In genomic region chr22:26551568-26551967, GRCh38 we compare ENCODE assay signal across 20 cellular contexts. TPM values are rescaled to one million over a fixed set of nuclear protein-coding genes. Genes with fewer than 3 reads are reported as not detected.
A peak's percentile ranks its signal among the peaks of the same experiment; 100 is the strongest.
DNase-seq lines count a peak whose midpoint lies in the region; ATAC-seq, FAIRE-seq and TF ChIP-seq lines count a peak whose summit lies in the region.
"Had no signal": no experiment of that assay in that cellular context is flagged by ENCODE, and none has a peak within 500 bp of the region (broad histone marks: within the 10 kb centered on the region; RNA-seq: fewer than 3 reads in every experiment).

No MANE protein-coding gene starts in this region.

- no peaks in the 10 kb centered on the region for H3K9me3 ChIP-seq in HepG2 (ENCODE audit: low read length)
- no peaks in the 10 kb centered on the region for H3K9me3 ChIP-seq in skeletal muscle satellite cell (replicated peaks; ENCODE audit: low read length)
- H3K9me3 ChIP-seq: ascending aorta, BE2C had no signal

- H3K27me3 ChIP-seq in GM23338 (ENCODE audit: insufficient read depth): no peaks in the 10 kb centered on the region
- no peaks in the 10 kb centered on the region for H3K27me3 ChIP-seq in HepG2 (ENCODE audit: control insufficient read depth in 1 of 2, insufficient read depth in 2 of 2, low read length in 2 of 2)
- H3K27me3 ChIP-seq in skeletal muscle satellite cell (ENCODE audit: control insufficient read depth, insufficient read depth, low read length): no peaks in the 10 kb centered on the region
- H3K27me3 ChIP-seq: ascending aorta, BE2C, foreskin keratinocyte had no signal

- H3K4me3 Mint-ChIP-seq in GM23338: no peak overlapping the region
- no peak overlapping the region for H3K4me3 Mint-ChIP-seq in WTC11

- peaks cover 66% of the 10 kb centered on the region for H3K4me1 Mint-ChIP-seq in GM23338
- H3K4me1 Mint-ChIP-seq in WTC11: peaks cover 76% of the 10 kb centered on the region

- H3K36me3 ChIP-seq in GM23338 (ENCODE audit: insufficient read depth) (no peaks in the 10 kb centered on the region), HepG2 (replicated peaks in 1 of 2; ENCODE audit: control insufficient read depth in 1 of 2, insufficient read depth in 2 of 2, low read length in 2 of 2) (no peaks in the 10 kb centered on the region), skeletal muscle satellite cell (ENCODE audit: insufficient read depth, low read length) (peaks cover 3% of the 10 kb centered on the region)
- H3K36me3 ChIP-seq: ascending aorta, BE2C had no signal

- H3F3A ChIP-seq in GM23338 (replicated peaks; ENCODE audit: low read depth): peaks cover 42% of the 10 kb centered on the region

- POLR2A ChIA-PET in WTC11 (lab: Charles Lee): interaction anchor here (0.7 kb wide), 1 partner anchor 25 kb away, joined by 6 read pairs; no protein-coding TSS in a partner anchor
- POLR2A ChIA-PET in HepG2 (lab: Yijun Ruan, JAX): no interaction called here

- TF ChIP-seq CTCF in GM23338 (conservative IDR thresholded peaks at IDR 0.05; ENCODE audit: low read depth in 2 of 2): no peak
- no peak for TF ChIP-seq CTCF in WTC11 (IDR thresholded peaks at IDR 0.05)
- TF ChIP-seq CTCF in HepG2 (CRISPR knock-in tag; IDR thresholded peaks at IDR 0.05): no peak

- no peak for TF ChIP-seq POLR2A in HepG2 (IDR thresholded peaks at IDR 0.05; ENCODE audit: insufficient read depth in 1 of 2, low read depth in 2 of 2, low read length in 2 of 2)

- in situ Hi-C loops in HepG2 (cut with HindIII; ENCODE audit: extremely low pct_ligation_motif_present, low pct_unique_long_range_greater_than_20kb): no loop called here

- H3K9ac ChIP-seq in HepG2 (ENCODE audit: insufficient read depth, low read depth, low read length) (no peak overlapping the region), skeletal muscle satellite cell (ENCODE audit: low read depth, low read length) (peak overlapping the region; percentile 66)

- H3K36me3 Mint-ChIP-seq in GM23338 (ENCODE audit: low read depth): peaks cover 7% of the 10 kb centered on the region; the same call in 2 of the 3 replicates
- peaks cover 3% of the 10 kb centered on the region; the same call in 1 of the 2 replicates for H3K36me3 Mint-ChIP-seq in WTC11

- no peak for TF ChIP-seq RAD21 in HepG2 (CRISPR knock-in tag; IDR thresholded peaks at IDR 0.05)

- peak overlapping the region; percentile 72; the same call in 1 of the 2 replicates for H3K27ac Mint-ChIP-seq in GM23338
- H3K27ac Mint-ChIP-seq in WTC11: peak overlapping the region; percentile 82; the same call in 1 of the 2 replicates

- no peak overlapping the region for H3K4me2 ChIP-seq in GM23338
- no peak overlapping the region for H3K4me2 ChIP-seq in HepG2 (ENCODE audit: low read depth, low read length)
- no peak overlapping the region for H3K4me2 ChIP-seq in skeletal muscle satellite cell (ENCODE audit: low read length)

- no peak for FAIRE-seq in HepG2 (lab: Jason Lieb, UNC)
- FAIRE-seq: colon, endothelial cell of umbilical vein had no signal

- intact Hi-C loops in HepG2 (cut with micrococcal nuclease; ENCODE audit: unreplicated experiment): no loop called here

- no TSS peak for BruUV-seq in HepG2 (replicated peaks; lab: Mats Ljungman, UMichigan)

- WGBS in HepG2 (ENCODE audit: low lambda C conversion rate): 94% methylated on average over 2 of the region's 2 CpGs

- H4K20me1 ChIP-seq in GM23338 (replicated peaks; ENCODE audit: insufficient read depth) (peaks cover 24% of the 10 kb centered on the region; the same call in 1 of the 2 replicates), HepG2 (ENCODE audit: insufficient read depth, low read length) (no peaks in the 10 kb centered on the region)

- H3K9me2 ChIP-seq in GM23338 (ENCODE audit: insufficient read depth): no peaks in the 10 kb centered on the region

- H3K4me1 ChIP-seq in GM23338 (ENCODE audit: insufficient read depth) (peaks cover 67% of the 10 kb centered on the region), HepG2 (ENCODE audit: insufficient read depth, low read length) (peaks cover 15% of the 10 kb centered on the region), skeletal muscle satellite cell (ENCODE audit: control insufficient read depth, insufficient read depth, low read length) (peaks cover 40% of the 10 kb centered on the region)
- H3K4me1 ChIP-seq: BE2C had no signal

- CTCF ChIA-PET in WTC11 (lab: Charles Lee): interaction anchor here (1.0 to 2.2 kb wide), 4 partner anchors 8 to 114 kb away, joined by 4 to 6 read pairs (median 6); no protein-coding TSS in a partner anchor
- CTCF ChIA-PET in HepG2 (lab: Yijun Ruan, JAX; ENCODE audit: low intra/inter-chr PET ratio, low total read pairs): no interaction called here

- H3K9me3 Mint-ChIP-seq in GM23338: no peaks in the 10 kb centered on the region
- no peaks in the 10 kb centered on the region for H3K9me3 Mint-ChIP-seq in WTC11

- TF ChIP-seq EP300 in HepG2 (IDR thresholded peaks at IDR 0.05; ENCODE audit: low read depth in 2 of 2, low read length in 2 of 2) (no peak), HepG2 (CRISPR knock-in tag; IDR thresholded peaks at IDR 0.05; ENCODE audit: borderline replicate concordance) (no peak)

- DNase-seq in GM23338 (ENCODE audit: low spot score) (no peak), WTC11 (ENCODE audit: low spot score) (no peak), HepG2 (ENCODE audit: low spot score) (no peak), NCI-H2171 (lab: John Stamatoyannopoulos, UW) (no peak)
- DNase-seq in activated CD8-positive, alpha-beta memory T cell treated with anti-CD3 and anti-CD28 coated beads for 24 hours: no peak
- DNase-seq: activated CD4-positive, alpha-beta T cell treated with anti-CD3 and anti-CD28 coated beads for 4 hours; activated CD8-positive, alpha-beta memory T cell treated with anti-CD3 and anti-CD28 coated beads, Interleukin-2, amount 50 U/mL, for 4 hours; BE2C; foreskin keratinocyte; left colon; NCI-H1694 treated with DMSO at 0.1 percent for 48 hours; NCI-H226; stimulated activated CD4-positive, alpha-beta T cell treated with anti-CD3 and anti-CD28 coated beads, Interleukin-4, amount 100 ng/mL, for 1 hour had no signal

- H2AFZ ChIP-seq in GM23338: no peak overlapping the region
- H2AFZ ChIP-seq in HepG2 (ENCODE audit: low read length): no peak overlapping the region

- ATAC-seq in GM23338 (no peak), WTC11 (no peak), HepG2 (no peak), HG02623 (IDR thresholded peaks at IDR 0.05; ENCODE audit: unreplicated experiment) (no peak), HG03354 (IDR thresholded peaks at IDR 0.05; ENCODE audit: poor library complexity, severe bottlenecking, unreplicated experiment) (no peak)
- ATAC-seq: foreskin keratinocyte, left colon, Panc1 had no signal

- peaks cover 92% of the 10 kb centered on the region for H3K79me2 ChIP-seq in GM23338 (replicated peaks; ENCODE audit: insufficient read depth)
- H3K79me2 ChIP-seq in HepG2 (ENCODE audit: insufficient read depth, low read length): no peaks in the 10 kb centered on the region

- peak overlapping the region; percentile 91; the same call in 1 of the 2 replicates for H3K27ac ChIP-seq in GM23338 (ENCODE audit: low read depth)
- no peak overlapping the region for H3K27ac ChIP-seq in HepG2 (ENCODE audit: extremely low read length, insufficient read depth, low read length)
- H3K27ac ChIP-seq: foreskin keratinocyte had no signal

- H3K4me3 ChIP-seq in GM23338 (no peak overlapping the region), HepG2 (replicated peaks in 1 of 3; ENCODE audit: insufficient read depth in 1 of 3, low read depth in 2 of 3, low read length in 3 of 3) (no peak overlapping the region), skeletal muscle satellite cell (ENCODE audit: low read length) (no peak overlapping the region)
- H3K4me3 ChIP-seq: ascending aorta had no signal

- H3K27me3 Mint-ChIP-seq in GM23338 (ENCODE audit: insufficient read depth, low read depth, poor library complexity) (peaks cover 10% of the 10 kb centered on the region), WTC11 (ENCODE audit: low read depth) (no peaks in the 10 kb centered on the region; the same call in 1 of the 2 replicates)

RNA-seq across cellular contexts. Expression of gene TPST2, which starts 38.4 kb away (rescaled TPM):
- 106 and 127 TPM in 2 replicates for total RNA-seq in GM23338 (2014; rRNA removed; shearing (Covaris generic))
- polyA plus RNA-seq in GM23338 (2016; fragmentation: Nextera tagmentation; extraction: Ambion mirVana) (37.9 and 43.1 TPM in 2 replicates), HepG2 (2011; rRNA removed) (23.8 and 29.5 TPM in 2 replicates)
- total RNA-seq in WTC11 (2021) (57.6 to 84.2 TPM (median 75.0 TPM) in 3 replicates), HepG2 (2016; rRNA removed; fragmentation: Illumina TruSeq; extraction: Trizol) (9.2 and 15.2 TPM in 2 replicates)
- 10.0 and 10.4 TPM in 2 replicates for total RNA-seq in HepG2 (2016; cell fraction: cytosol; rRNA removed; fragmentation: Illumina TruSeq; extraction: Trizol; ENCODE audit: low read depth)
- total RNA-seq in HepG2 (2016; cell fraction: insoluble cytoplasmic fraction; rRNA removed; fragmentation: Illumina TruSeq; extraction: Trizol): 7.8 and 13.5 TPM in 2 replicates
- total RNA-seq in HepG2 (2016; cell fraction: membrane; rRNA removed; fragmentation: Illumina TruSeq; extraction: Trizol): 17.6 and 23.3 TPM in 2 replicates
- 10.0 and 10.8 TPM in 2 replicates for total RNA-seq in HepG2 (2016; cell fraction: nucleus; rRNA removed; fragmentation: Illumina TruSeq; extraction: Trizol)
- polyA plus RNA-seq in HepG2 (2011; cell fraction: cytosol; rRNA removed): 27.5 and 32.7 TPM in 2 replicates
- 21.6 and 24.3 TPM in 2 replicates for polyA plus RNA-seq in HepG2 (2011; cell fraction: nucleus; rRNA removed)
- 9.2 and 17.3 TPM in 2 replicates for polyA plus RNA-seq in HepG2 (2012)
- polyA plus RNA-seq in HepG2 (2016; cell fraction: cytosol; fragmentation: Illumina TruSeq; extraction: Trizol; ENCODE audit: low read depth): 13.1 and 15.0 TPM in 2 replicates
- 10.0 and 11.2 TPM in 2 replicates for polyA plus RNA-seq in HepG2 (2016; cell fraction: insoluble cytoplasmic fraction; fragmentation: Illumina TruSeq; extraction: Trizol; ENCODE audit: low read depth)
- 19.3 and 21.6 TPM in 2 replicates for polyA plus RNA-seq in HepG2 (2016; cell fraction: membrane; fragmentation: Illumina TruSeq; extraction: Trizol; ENCODE audit: low read depth)
- 16.7 and 18.4 TPM in 2 replicates for polyA plus RNA-seq in HepG2 (2016; cell fraction: nucleus; fragmentation: Illumina TruSeq; extraction: Trizol; ENCODE audit: insufficient read depth, low read depth)
- 13.6 and 45.9 TPM in 2 replicates for polyA minus RNA-seq in HepG2 (2011; rRNA and poly(A)+ RNA removed; ENCODE audit: low replicate concordance)
- 10.1 and 10.6 TPM in 2 replicates for polyA minus RNA-seq in HepG2 (2011; cell fraction: cytosol; rRNA and poly(A)+ RNA removed)
- 11.7 and 12.1 TPM in 2 replicates for polyA minus RNA-seq in HepG2 (2011; cell fraction: nucleus; rRNA and poly(A)+ RNA removed)
- 15.3 and 17.0 TPM in 2 replicates for total RNA-seq in skeletal muscle satellite cell (2012; rRNA removed)

RNA-seq across cellular contexts. Expression of gene TFIP11, which starts 39.3 kb away (rescaled TPM):
- total RNA-seq in GM23338 (2014; rRNA removed; shearing (Covaris generic)): 25.6 and 26.2 TPM in 2 replicates
- polyA plus RNA-seq in GM23338 (2016; fragmentation: Nextera tagmentation; extraction: Ambion mirVana): 17.1 and 20.4 TPM in 2 replicates
- 24.6 to 26.9 TPM (median 25.7 TPM) in 3 replicates for total RNA-seq in WTC11 (2021)
- total RNA-seq in HepG2 (2016; rRNA removed; fragmentation: Illumina TruSeq; extraction: Trizol): 20.8 and 22.8 TPM in 2 replicates
- total RNA-seq in HepG2 (2016; cell fraction: cytosol; rRNA removed; fragmentation: Illumina TruSeq; extraction: Trizol; ENCODE audit: low read depth): 2.5 and 2.8 TPM in 2 replicates
- total RNA-seq in HepG2 (2016; cell fraction: insoluble cytoplasmic fraction; rRNA removed; fragmentation: Illumina TruSeq; extraction: Trizol): 20.2 and 22.6 TPM in 2 replicates
- 4.9 and 5.7 TPM in 2 replicates for total RNA-seq in HepG2 (2016; cell fraction: membrane; rRNA removed; fragmentation: Illumina TruSeq; extraction: Trizol)
- total RNA-seq in HepG2 (2016; cell fraction: nucleus; rRNA removed; fragmentation: Illumina TruSeq; extraction: Trizol): 17.0 and 24.6 TPM in 2 replicates
- polyA plus RNA-seq in HepG2 (2011; rRNA removed): 15.4 and 18.4 TPM in 2 replicates
- 11.9 and 14.9 TPM in 2 replicates for polyA plus RNA-seq in HepG2 (2011; cell fraction: cytosol; rRNA removed)
- polyA plus RNA-seq in HepG2 (2011; cell fraction: nucleus; rRNA removed): 19.7 and 24.6 TPM in 2 replicates
- 11.8 and 16.2 TPM in 2 replicates for polyA plus RNA-seq in HepG2 (2012)
- 0.94 and 1.1 TPM in 2 replicates for polyA plus RNA-seq in HepG2 (2016; cell fraction: cytosol; fragmentation: Illumina TruSeq; extraction: Trizol; ENCODE audit: low read depth)
- polyA plus RNA-seq in HepG2 (2016; cell fraction: insoluble cytoplasmic fraction; fragmentation: Illumina TruSeq; extraction: Trizol; ENCODE audit: low read depth): 16.1 and 16.3 TPM in 2 replicates
- polyA plus RNA-seq in HepG2 (2016; cell fraction: membrane; fragmentation: Illumina TruSeq; extraction: Trizol; ENCODE audit: low read depth): 1.7 and 2.2 TPM in 2 replicates
- polyA plus RNA-seq in HepG2 (2016; cell fraction: nucleus; fragmentation: Illumina TruSeq; extraction: Trizol; ENCODE audit: insufficient read depth, low read depth): 22.2 and 27.8 TPM in 2 replicates
- 32.9 and 35.2 TPM in 2 replicates for polyA minus RNA-seq in HepG2 (2011; rRNA and poly(A)+ RNA removed; ENCODE audit: low replicate concordance)
- polyA minus RNA-seq in HepG2 (2011; cell fraction: cytosol; rRNA and poly(A)+ RNA removed): 11.9 and 15.1 TPM in 2 replicates
- 30.3 and 31.2 TPM in 2 replicates for polyA minus RNA-seq in HepG2 (2011; cell fraction: nucleus; rRNA and poly(A)+ RNA removed)
- 27.1 and 28.4 TPM in 2 replicates for total RNA-seq in skeletal muscle satellite cell (2012; rRNA removed)
